Comparison of ENCODE assay signal across 1 cellular context in the genomic region with DNA sequence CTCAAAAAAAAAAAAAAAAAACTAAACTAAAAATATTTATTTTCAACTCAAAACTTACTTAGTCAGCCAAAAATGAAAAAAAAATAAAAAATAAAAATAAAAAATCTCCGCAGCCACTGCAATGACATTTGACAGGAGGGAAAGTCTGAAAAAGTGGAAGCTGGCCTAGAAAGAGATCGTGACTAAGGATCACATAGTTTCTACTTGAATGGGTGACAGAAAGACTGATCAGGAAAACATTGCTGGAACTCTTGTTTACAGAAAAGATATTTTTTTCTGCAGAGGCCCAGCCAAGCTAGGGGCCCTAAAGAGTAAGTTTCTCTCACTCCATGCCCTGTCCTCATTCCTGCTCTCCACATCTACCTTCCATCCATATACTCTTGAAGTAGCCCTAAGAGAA.
TF ChIP-seq lines count a peak whose summit lies in the region.

No MANE protein-coding gene starts in this region.

TF ChIP-seq in GM23338, 12 proteins besides CTCF, POLR2A, EP300 and RAD21 (continued from another document):
- TF ChIP-seq ZNF462 (CRISPR knock-in tag; IDR thresholded peaks at IDR 0.05) (no peak), NANOG (IDR thresholded peaks at IDR 0.05; ENCODE audit: borderline replicate concordance) (no peak), EZH2phosphoT487 (IDR thresholded peaks at IDR 0.05; ENCODE audit: unreplicated experiment) (no peak), STAT1 (IDR thresholded peaks at IDR 0.05; ENCODE audit: unreplicated experiment) (no peak), EZH2 (IDR thresholded peaks at IDR 0.05; ENCODE audit: low read depth, unreplicated experiment) (no peak), POLR2AphosphoS5 (IDR thresholded peaks at IDR 0.05; ENCODE audit: low read depth) (no peak)
- TF ChIP-seq, protein P1, sequence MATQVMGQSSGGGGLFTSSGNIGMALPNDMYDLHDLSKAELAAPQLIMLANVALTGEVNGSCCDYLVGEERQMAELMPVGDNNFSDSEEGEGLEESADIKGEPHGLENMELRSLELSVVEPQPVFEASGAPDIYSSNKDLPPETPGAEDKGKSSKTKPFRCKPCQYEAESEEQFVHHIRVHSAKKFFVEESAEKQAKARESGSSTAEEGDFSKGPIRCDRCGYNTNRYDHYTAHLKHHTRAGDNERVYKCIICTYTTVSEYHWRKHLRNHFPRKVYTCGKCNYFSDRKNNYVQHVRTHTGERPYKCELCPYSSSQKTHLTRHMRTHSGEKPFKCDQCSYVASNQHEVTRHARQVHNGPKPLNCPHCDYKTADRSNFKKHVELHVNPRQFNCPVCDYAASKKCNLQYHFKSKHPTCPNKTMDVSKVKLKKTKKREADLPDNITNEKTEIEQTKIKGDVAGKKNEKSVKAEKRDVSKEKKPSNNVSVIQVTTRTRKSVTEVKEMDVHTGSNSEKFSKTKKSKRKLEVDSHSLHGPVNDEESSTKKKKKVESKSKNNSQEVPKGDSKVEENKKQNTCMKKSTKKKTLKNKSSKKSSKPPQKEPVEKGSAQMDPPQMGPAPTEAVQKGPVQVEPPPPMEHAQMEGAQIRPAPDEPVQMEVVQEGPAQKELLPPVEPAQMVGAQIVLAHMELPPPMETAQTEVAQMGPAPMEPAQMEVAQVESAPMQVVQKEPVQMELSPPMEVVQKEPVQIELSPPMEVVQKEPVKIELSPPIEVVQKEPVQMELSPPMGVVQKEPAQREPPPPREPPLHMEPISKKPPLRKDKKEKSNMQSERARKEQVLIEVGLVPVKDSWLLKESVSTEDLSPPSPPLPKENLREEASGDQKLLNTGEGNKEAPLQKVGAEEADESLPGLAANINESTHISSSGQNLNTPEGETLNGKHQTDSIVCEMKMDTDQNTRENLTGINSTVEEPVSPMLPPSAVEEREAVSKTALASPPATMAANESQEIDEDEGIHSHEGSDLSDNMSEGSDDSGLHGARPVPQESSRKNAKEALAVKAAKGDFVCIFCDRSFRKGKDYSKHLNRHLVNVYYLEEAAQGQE (IDR thresholded peaks at IDR 0.05; ENCODE audit: unreplicated experiment): no peak
